Comparison of ENCODE assay signal across 15 cellular contexts in genomic region chr2:3174626-3175567, GRCh38.
DNase-seq lines count a peak whose midpoint lies in the region; ATAC-seq and TF ChIP-seq lines count a peak whose summit lies in the region.
"Had no signal": no experiment of that assay in that cellular context is flagged by ENCODE, and none has a peak within 500 bp of the region (broad histone marks: within the 10 kb centered on the region; RNA-seq: fewer than 3 reads in every experiment).

No MANE protein-coding gene starts in this region.

- no peaks in the 10 kb centered on the region for H3K36me3 ChIP-seq in upper lobe of right lung

- no peak for TF ChIP-seq CTCF in upper lobe of right lung (IDR thresholded peaks at IDR 0.05)

- intact Hi-C loops in posterior vena cava (cut with DNase I): no loop called here
- intact Hi-C loops in upper lobe of right lung (cut with DNase I): no loop called here

- H3K9me3 ChIP-seq in upper lobe of right lung: no peaks in the 10 kb centered on the region
- H3K9me3 ChIP-seq: A549 had no signal

- ATAC-seq in stimulated activated naive CD8-positive, alpha-beta T cell treated with anti-CD3 and anti-CD28 coated beads, Interleukin-15, amount 100 ng/mL, for 72 hours: no peak
- no peak for ATAC-seq in stimulated activated naive CD8-positive, alpha-beta T cell treated with anti-CD3 and anti-CD28 coated beads, Interleukin-15, Interleukin-2, amounts not matched to agents 100 U/mL and 50 U/mL, for 24 hours
- ATAC-seq in upper lobe of right lung: no peak
- ATAC-seq in HG03432 (IDR thresholded peaks at IDR 0.05; ENCODE audit: unreplicated experiment): no peak
- ATAC-seq: A549 had no signal

- H3K27ac Mint-ChIP-seq in stimulated activated naive CD8-positive, alpha-beta T cell treated with anti-CD3 and anti-CD28 coated beads, Interleukin-15, amount 100 ng/mL, for 72 hours: peak overlapping the region; percentile 13 to 34
- H3K27ac Mint-ChIP-seq: CD4-positive, CD25-positive, alpha-beta regulatory T cell had no signal

- H3K4me3 ChIP-seq in upper lobe of right lung: no peak overlapping the region
- H3K4me3 ChIP-seq: A549, GM23248 had no signal

- H3K27ac ChIP-seq in upper lobe of right lung: no peak overlapping the region
- H3K27ac ChIP-seq: A549, GM23248 had no signal

- no peak for DNase-seq in stimulated activated naive CD8-positive, alpha-beta T cell treated with anti-CD3 and anti-CD28 coated beads, Interleukin-15, amount 100 ng/mL, for 72 hours
- DNase-seq in stimulated activated naive CD8-positive, alpha-beta T cell treated with anti-CD3 and anti-CD28 coated beads, Interleukin-15, Interleukin-2, amounts not matched to agents 100 U/mL and 50 U/mL, for 24 hours: no peak
- DNase-seq in islet precursor cell (peak; percentile 51), posterior vena cava (ENCODE audit: low spot score) (peak; percentile 73), upper lobe of right lung (peak; percentile 43), RPMI8226 (no peak), SK-N-DZ (ENCODE audit: low spot score) (no peak)
- DNase-seq: CD4-positive, CD25-positive, alpha-beta regulatory T cell; DMS53; GF-D8; GM23248; H7; IMR-90 had no signal

- no peaks in the 10 kb centered on the region for H3K4me1 Mint-ChIP-seq in stimulated activated naive CD8-positive, alpha-beta T cell treated with anti-CD3 and anti-CD28 coated beads, Interleukin-15, amount 100 ng/mL, for 72 hours
- H3K4me1 Mint-ChIP-seq: CD4-positive, CD25-positive, alpha-beta regulatory T cell had no signal

- H3K4me3 Mint-ChIP-seq in stimulated activated naive CD8-positive, alpha-beta T cell treated with anti-CD3 and anti-CD28 coated beads, Interleukin-15, amount 100 ng/mL, for 72 hours: no peak overlapping the region
- H3K4me3 Mint-ChIP-seq: CD4-positive, CD25-positive, alpha-beta regulatory T cell had no signal

- H3K4me1 ChIP-seq in upper lobe of right lung: no peaks in the 10 kb centered on the region
- H3K4me1 ChIP-seq: A549 had no signal

- H3K27me3 Mint-ChIP-seq in stimulated activated naive CD8-positive, alpha-beta T cell treated with anti-CD3 and anti-CD28 coated beads, Interleukin-15, amount 100 ng/mL, for 72 hours: no peaks in the 10 kb centered on the region
- H3K27me3 Mint-ChIP-seq: CD4-positive, CD25-positive, alpha-beta regulatory T cell had no signal

- no peaks in the 10 kb centered on the region for H3K27me3 ChIP-seq in upper lobe of right lung

- H3K9me3 Mint-ChIP-seq in stimulated activated naive CD8-positive, alpha-beta T cell treated with anti-CD3 and anti-CD28 coated beads, Interleukin-15, amount 100 ng/mL, for 72 hours: no peaks in the 10 kb centered on the region
- H3K9me3 Mint-ChIP-seq: CD4-positive, CD25-positive, alpha-beta regulatory T cell had no signal

Comparison
In these comparisons a context has a peak if more than half of its experiments do, and no peak if none do; other contexts are left out.
1. DNase-seq: peak in islet precursor cell (single experiment), posterior vena cava (single experiment) and upper lobe of right lung (single experiment); none in stimulated activated naive CD8-positive, alpha-beta T cell treated with anti-CD3 and anti-CD28 coated beads, Interleukin-15, amount 100 ng/mL, for 72 hours (0 of 2), stimulated activated naive CD8-positive, alpha-beta T cell treated with anti-CD3 and anti-CD28 coated beads, Interleukin-15, Interleukin-2, amounts not matched to agents 100 U/mL and 50 U/mL, for 24 hours (single experiment), RPMI8226 (single experiment) and SK-N-DZ (single experiment).